Comparison of ENCODE assay signal across 8 cellular contexts in the genomic region with DNA sequence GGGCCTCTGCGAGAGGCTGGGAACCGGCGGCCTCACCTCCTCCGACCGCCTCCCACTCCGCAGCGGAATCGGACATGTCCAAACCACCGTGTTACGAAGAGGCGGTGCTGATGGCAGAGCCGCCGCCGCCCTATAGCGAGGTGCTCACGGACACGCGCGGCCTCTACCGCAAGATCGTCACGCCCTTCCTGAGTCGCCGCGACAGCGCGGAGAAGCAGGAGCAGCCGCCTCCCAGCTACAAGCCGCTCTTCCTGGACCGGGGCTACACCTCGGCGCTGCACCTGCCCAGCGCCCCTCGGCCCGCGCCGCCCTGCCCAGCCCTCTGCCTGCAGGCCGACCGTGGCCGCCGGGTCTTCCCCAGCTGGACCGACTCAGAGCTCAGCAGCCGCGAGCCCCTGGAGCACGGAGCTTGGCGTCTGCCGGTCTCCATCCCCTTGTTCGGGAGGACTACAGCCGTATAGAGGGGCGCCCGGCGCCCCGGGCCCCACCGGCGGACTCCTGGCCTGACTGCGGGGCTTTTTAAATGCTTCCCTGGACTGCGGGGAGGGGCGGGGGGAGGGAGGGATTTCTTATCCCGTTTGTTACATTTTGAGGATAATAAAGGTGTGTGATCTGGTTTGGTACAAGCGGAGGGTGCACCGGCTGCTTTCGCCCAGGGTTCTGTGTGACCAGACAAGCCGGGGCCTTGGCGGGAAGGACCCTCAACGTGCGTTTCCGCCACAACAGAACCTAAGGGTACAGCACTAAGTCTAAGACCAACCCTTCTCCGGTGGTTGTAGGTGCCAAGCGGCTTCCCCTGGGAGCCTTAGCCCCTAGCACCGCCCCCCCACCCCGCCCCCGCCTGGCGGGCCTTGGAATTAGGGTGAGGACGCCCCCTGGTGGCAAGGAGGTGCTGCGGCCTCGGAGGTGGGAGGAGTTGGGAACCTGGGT. TPM values are rescaled to one million over a fixed set of nuclear protein-coding genes. Genes with fewer than 3 reads are reported as not detected.
DNase-seq lines count a peak whose midpoint lies in the region; ATAC-seq and TF ChIP-seq lines count a peak whose summit lies in the region.

No MANE protein-coding gene starts in this region.

- peaks cover 4% of the 10 kb centered on the region for H3K36me3 ChIP-seq in neural progenitor cell
- H3K36me3 ChIP-seq in stomach smooth muscle (ENCODE audit: control insufficient read depth in 2 of 2, insufficient read depth in 2 of 2, low read length in 2 of 2): peaks cover 0 to 12% of the 10 kb centered on the region in 2 donors

- H4K20me1 ChIP-seq in neural progenitor cell (ENCODE audit: low read depth): peaks cover 59% of the 10 kb centered on the region

- peak overlapping the region; percentile 84 for H3K4me2 ChIP-seq in neural progenitor cell

- H2AFZ ChIP-seq in neural progenitor cell (replicated peaks): no peak overlapping the region

- H3K4me1 ChIP-seq in neural progenitor cell (peaks cover 14% of the 10 kb centered on the region), stomach smooth muscle (ENCODE audit: control insufficient read depth, insufficient read depth, low read length) (peaks cover 39% of the 10 kb centered on the region)

- peaks cover 71% of the 10 kb centered on the region for H3F3A ChIP-seq in neural progenitor cell (ENCODE audit: low read depth)

- peaks cover 20% of the 10 kb centered on the region for H3K27me3 Mint-ChIP-seq in neural progenitor cell (ENCODE audit: insufficient read depth, low read depth)

- TF ChIP-seq CTCF in LNCaP clone FGC (IDR thresholded peaks at IDR 0.05; ENCODE audit: control insufficient read depth, extremely low read depth, insufficient read depth): peak; percentile 99
- peak; percentile 84 for TF ChIP-seq CTCF in fibroblast of villous mesenchyme (IDR thresholded peaks at IDR 0.05; ENCODE audit: insufficient read depth, low read depth, low read length)
- TF ChIP-seq CTCF in neural progenitor cell (IDR thresholded peaks at IDR 0.05): peak; percentile 98

- peaks cover 11% of the 10 kb centered on the region for H3K36me3 Mint-ChIP-seq in neural progenitor cell

- H3K4me3 Mint-ChIP-seq in neural progenitor cell: peak overlapping the region; percentile 84

- peak overlapping the region; percentile 82 for H3K27ac Mint-ChIP-seq in neural progenitor cell

- peaks cover 46% of the 10 kb centered on the region for H3K4me1 Mint-ChIP-seq in neural progenitor cell

- peak; percentile 11 for ATAC-seq in GM21723 (IDR thresholded peaks at IDR 0.05; ENCODE audit: unreplicated experiment)

- H3K4me3 ChIP-seq in LNCaP clone FGC (ENCODE audit: low read depth, low read length) (peak overlapping the region; percentile 60), fibroblast of villous mesenchyme (ENCODE audit: low read depth, low read length) (peak overlapping the region; percentile 57), neural progenitor cell (peak overlapping the region; percentile 57), stomach smooth muscle (ENCODE audit: low read length in 2 of 2) (peak overlapping the region; percentile 70 to 80)

- H3K27me3 ChIP-seq in neural progenitor cell (no peaks in the 10 kb centered on the region), stomach smooth muscle (ENCODE audit: control insufficient read depth in 1 of 2, insufficient read depth in 2 of 2, low read length in 2 of 2) (peaks cover 3 to 7% of the 10 kb centered on the region in 2 donors)

- H3K9me3 ChIP-seq in neural progenitor cell (ENCODE audit: low read depth): no peaks in the 10 kb centered on the region
- H3K9me3 ChIP-seq in stomach smooth muscle (ENCODE audit: control insufficient read depth in 2 of 2, low read length in 2 of 2): no peaks in the 10 kb centered on the region

- TF ChIP-seq POLR2A in Raji (IDR thresholded peaks at IDR 0.05; ENCODE audit: insufficient read depth, low read depth, low read length): peak; percentile 91

- H3K9ac ChIP-seq in neural progenitor cell (no peak overlapping the region), stomach smooth muscle (ENCODE audit: low read length in 2 of 2) (peak overlapping the region in 1 of 2 donors; percentile 53)

- no peaks in the 10 kb centered on the region for H3K9me3 Mint-ChIP-seq in neural progenitor cell

- peaks cover 11% of the 10 kb centered on the region for H3K79me2 ChIP-seq in neural progenitor cell (ENCODE audit: low read depth)

- DNase-seq in DMS53 treated with DMSO at 0.1 percent for 48 hours (lab: John Stamatoyannopoulos, UW; ENCODE audit: unreplicated experiment) (peak; percentile 92), LNCaP clone FGC (ENCODE audit: low read depth) (peak; percentile 56), fibroblast of villous mesenchyme (ENCODE audit: low read depth) (peak; percentile 93), neural progenitor cell (ENCODE audit: low spot score) (peak; percentile 96)
- DNase-seq in activated effector memory CD4-positive, alpha-beta T cell treated with Interleukin-2 at 50 U/mL for 16 hours: peak; percentile 89

- H3K27ac ChIP-seq in neural progenitor cell (peak overlapping the region; percentile 10), stomach smooth muscle (ENCODE audit: low read length) (peak overlapping the region; percentile 41)

RNA-seq across cellular contexts. Expression of gene PRR7, which starts 9.3 kb away (rescaled TPM):
- total RNA-seq in fibroblast of villous mesenchyme (4.5 and 4.7 TPM in 2 replicates), neural progenitor cell (ENCODE audit: low replicate concordance) (4.5 and 31.7 TPM in 2 replicates)

RNA-seq across cellular contexts. Expression of gene DBN1, which starts 17.5 kb away (rescaled TPM):
- total RNA-seq in fibroblast of villous mesenchyme: 201 and 214 TPM in 2 replicates
- 113 and 338 TPM in 2 replicates for total RNA-seq in neural progenitor cell (ENCODE audit: low replicate concordance)

RNA-seq across cellular contexts. Expression of gene GRK6, which starts 29.4 kb away (rescaled TPM):
- total RNA-seq in fibroblast of villous mesenchyme: 24.2 and 26.4 TPM in 2 replicates
- 24.0 and 50.6 TPM in 2 replicates for total RNA-seq in neural progenitor cell (ENCODE audit: low replicate concordance)

RNA-seq across cellular contexts. Expression of gene PDLIM7, which starts 41.5 kb away (rescaled TPM):
- total RNA-seq in fibroblast of villous mesenchyme: 283 and 383 TPM in 2 replicates
- 38.7 and 208 TPM in 2 replicates for total RNA-seq in neural progenitor cell (ENCODE audit: low replicate concordance)

RNA-seq across cellular contexts. Expression of gene F12, which starts 46.6 kb away (rescaled TPM):
- total RNA-seq in fibroblast of villous mesenchyme: 0.43 and 0.64 TPM in 2 replicates
- total RNA-seq in neural progenitor cell (ENCODE audit: low replicate concordance): 2.0 TPM in 1 of 2 replicates, not detected in the other

Comparison
In these comparisons a context has a peak if more than half of its experiments do, and no peak if none do; other contexts are left out.
1. Peak in every context shown above with its lines: DNase-seq, ATAC-seq, H3K4me3 ChIP-seq and H3K27ac ChIP-seq.